8 cellular contexts compared by ENCODE assay signal in the genomic region with DNA sequence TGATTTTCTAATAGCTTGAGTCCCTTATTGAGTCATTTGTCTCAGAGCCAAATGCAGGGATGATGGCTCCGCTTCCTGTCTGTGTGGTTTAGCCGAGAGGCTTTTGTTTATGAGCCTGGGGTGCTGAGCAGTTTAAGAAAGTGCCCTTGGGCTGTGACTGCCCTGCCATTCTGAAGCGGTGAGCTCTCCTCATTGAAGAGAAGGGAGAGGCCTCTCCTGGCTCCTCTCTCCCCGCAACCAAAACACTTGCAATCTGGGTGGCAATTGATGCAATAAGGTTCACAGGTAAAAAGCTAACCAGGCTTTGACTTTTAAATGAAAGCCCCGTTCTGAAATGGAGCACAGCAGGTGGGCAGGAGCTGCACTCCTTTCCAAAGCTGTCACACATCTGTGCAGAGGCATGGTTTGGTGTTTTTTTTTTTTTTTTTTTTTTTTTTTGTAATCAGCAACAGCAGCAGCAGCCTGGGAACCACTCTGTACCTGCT.
DNase-seq lines count a peak whose midpoint lies in the region; ATAC-seq and TF ChIP-seq lines count a peak whose summit lies in the region.

No MANE protein-coding gene starts in this region.

- no peak for ATAC-seq in GM19397 (IDR thresholded peaks at IDR 0.05; ENCODE audit: unreplicated experiment)

- no peaks in the 10 kb centered on the region for H3K36me3 ChIP-seq in BJ (ENCODE audit: control insufficient read depth, insufficient read depth, low read length)
- H3K36me3 ChIP-seq in HEK293 (ENCODE audit: control insufficient read depth in 2 of 2, insufficient read depth in 1 of 2, low read length in 2 of 2), result no peaks in the 10 kb centered on the region
- H3K36me3 ChIP-seq in hepatocyte (replicated peaks; ENCODE audit: insufficient read depth, low read depth), result no peaks in the 10 kb centered on the region
- no peaks in the 10 kb centered on the region for H3K36me3 ChIP-seq in adrenal gland (replicated peaks in 1 of 2)

- TF ChIP-seq CTCF in BJ (IDR thresholded peaks at IDR 0.05; ENCODE audit: insufficient read depth, low read depth, low read length) (no peak), HEK293 (tag by site-specific recombination; IDR thresholded peaks at IDR 0.05) (no peak), hepatocyte (IDR thresholded peaks at IDR 0.05; ENCODE audit: poor library complexity) (no peak), adrenal gland (IDR thresholded peaks at IDR 0.05) (no peak)

- DNase-seq in BJ (ENCODE audit: low read depth) (peak; percentile 60), T1000 (lab: John Stamatoyannopoulos, UW) (peak; percentile 68), hepatocyte (ENCODE audit: low spot score) (no peak), cortex of kidney (lab: John Stamatoyannopoulos, UW) (no peak), C1 segment of cervical spinal cord (lab: John Stamatoyannopoulos, UW) (no peak), adrenal gland (no peak)

- no peak overlapping the region for H3K4me3 ChIP-seq in BJ (ENCODE audit: low read depth, low read length)
- H3K4me3 ChIP-seq in HEK293 (ENCODE audit: low read depth, low read length), result no peak overlapping the region
- H3K4me3 ChIP-seq in hepatocyte, result no peak overlapping the region
- H3K4me3 ChIP-seq in adrenal gland, result no peak overlapping the region

- intact Hi-C loops in adrenal gland (cut with DNase I), result no loop called here

- H3K4me2 ChIP-seq in hepatocyte, result peak overlapping the region; percentile 27

- no peaks in the 10 kb centered on the region for H3K79me2 ChIP-seq in hepatocyte

- no peak for TF ChIP-seq POLR2A in adrenal gland (IDR thresholded peaks at IDR 0.05)

- H4K20me1 ChIP-seq in hepatocyte (ENCODE audit: insufficient read depth, poor library complexity, severe bottlenecking), result no peaks in the 10 kb centered on the region

- H3K9me3 ChIP-seq in HEK293 (ENCODE audit: control insufficient read depth, insufficient read depth, low read depth, low read length) (no peaks in the 10 kb centered on the region), hepatocyte (ENCODE audit: low read depth) (no peaks in the 10 kb centered on the region), adrenal gland (replicated peaks in 1 of 3) (no peaks in the 10 kb centered on the region)

- 44% methylated on average over 5 of the region's 5 CpGs for WGBS in hepatocyte (ENCODE audit: low lambda C conversion rate, missing lambda C conversion rate)
- 56 to 66% (median 58%) methylated on average over 5 of the region's 5 CpGs for WGBS in adrenal gland, 4 donors

- POLR2A ChIA-PET in BJ (lab: Charles Lee), result interaction anchor here (0.6 kb wide), 1 partner anchor 22 kb away, joined by 15 read pairs; no protein-coding TSS in a partner anchor
- POLR2A ChIA-PET in HEK293 (lab: Yijun Ruan, JAX), result no interaction called here

- H3K4me1 ChIP-seq in HEK293 (ENCODE audit: control insufficient read depth, insufficient read depth, low read length) (peaks cover 26% of the 10 kb centered on the region), hepatocyte (ENCODE audit: insufficient read depth) (peaks cover 16% of the 10 kb centered on the region), adrenal gland (replicated peaks in 1 of 2) (no peaks in the 10 kb centered on the region)

- H3K27me3 ChIP-seq in BJ (ENCODE audit: control insufficient read depth, insufficient read depth, low read length), result no peaks in the 10 kb centered on the region
- H3K27me3 ChIP-seq in hepatocyte, result no peaks in the 10 kb centered on the region
- no peaks in the 10 kb centered on the region for H3K27me3 ChIP-seq in adrenal gland

- CTCF ChIA-PET in BJ (lab: Yijun Ruan, JAX) (no interaction called here), HEK293 (lab: Yijun Ruan, JAX) (interaction anchor here (0.9 to 1.2 kb wide), 5 partner anchors 9 to 330 kb away, joined by 3 to 6 read pairs (median 4); no protein-coding TSS in a partner anchor)

- no peaks in the 10 kb centered on the region for H3K9me2 ChIP-seq in hepatocyte (replicated peaks; ENCODE audit: insufficient read depth)

- peak overlapping the region; percentile 42 for H3K27ac ChIP-seq in HEK293 (ENCODE audit: extremely low read depth, low read depth, low read length)
- H3K27ac ChIP-seq in hepatocyte, result no peak overlapping the region
- H3K27ac ChIP-seq in adrenal gland, result no peak overlapping the region

- no peak overlapping the region for H2AFZ ChIP-seq in hepatocyte

TF ChIP-seq in HEK293, 187 proteins besides CTCF, POLR2A, EP300 and RAD21 (continues in another document):
- peak; percentile 55; the same call in 1 of the 2 replicates for TF ChIP-seq ZNF660 (tag by site-specific recombination; IDR thresholded peaks at IDR 0.05)
- peak; percentile 25; the same call in 1 of the 2 replicates for TF ChIP-seq ZBTB8A (tag by site-specific recombination; IDR thresholded peaks at IDR 0.05)
- TF ChIP-seq ZNF335 (tag by site-specific recombination; conservative IDR thresholded peaks at IDR 0.05), result peak; percentile 36
- TF ChIP-seq ZBTB17 (tag by site-specific recombination; IDR thresholded peaks at IDR 0.05), result peak; percentile 29; the same call in 1 of the 2 replicates
- TF ChIP-seq, protein P1, sequence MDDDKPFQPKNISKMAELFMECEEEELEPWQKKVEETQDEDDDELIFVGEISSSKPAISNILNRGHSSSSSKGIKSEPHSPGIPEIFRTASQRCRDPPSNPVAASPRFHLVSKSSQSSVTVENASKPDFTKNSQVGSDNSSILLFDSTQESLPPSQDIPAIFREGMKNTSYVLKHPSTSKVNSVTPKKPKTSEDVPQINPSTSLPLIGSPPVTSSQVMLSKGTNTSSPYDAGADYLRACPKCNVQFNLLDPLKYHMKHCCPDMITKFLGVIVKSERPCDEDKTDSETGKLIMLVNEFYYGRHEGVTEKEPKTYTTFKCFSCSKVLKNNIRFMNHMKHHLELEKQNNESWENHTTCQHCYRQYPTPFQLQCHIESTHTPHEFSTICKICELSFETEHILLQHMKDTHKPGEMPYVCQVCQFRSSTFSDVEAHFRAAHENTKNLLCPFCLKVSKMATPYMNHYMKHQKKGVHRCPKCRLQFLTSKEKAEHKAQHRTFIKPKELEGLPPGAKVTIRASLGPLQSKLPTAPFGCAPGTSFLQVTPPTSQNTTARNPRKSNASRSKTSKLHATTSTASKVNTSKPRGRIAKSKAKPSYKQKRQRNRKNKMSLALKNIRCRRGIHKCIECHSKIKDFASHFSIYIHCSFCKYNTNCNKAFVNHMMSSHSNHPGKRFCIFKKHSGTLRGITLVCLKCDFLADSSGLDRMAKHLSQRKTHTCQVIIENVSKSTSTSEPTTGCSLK (tag by site-specific recombination; IDR thresholded peaks at IDR 0.05), result no peak
- TF ChIP-seq ZNF561 (tag by site-specific recombination; IDR thresholded peaks at IDR 0.05; ENCODE audit: borderline replicate concordance), result peak; percentile 36; the same call in 1 of the 2 replicates
- TF ChIP-seq GLIS1 (tag by site-specific recombination; IDR thresholded peaks at IDR 0.05), result peak; percentile 46; the same call in 1 of the 2 replicates
- TF ChIP-seq, protein P2, sequence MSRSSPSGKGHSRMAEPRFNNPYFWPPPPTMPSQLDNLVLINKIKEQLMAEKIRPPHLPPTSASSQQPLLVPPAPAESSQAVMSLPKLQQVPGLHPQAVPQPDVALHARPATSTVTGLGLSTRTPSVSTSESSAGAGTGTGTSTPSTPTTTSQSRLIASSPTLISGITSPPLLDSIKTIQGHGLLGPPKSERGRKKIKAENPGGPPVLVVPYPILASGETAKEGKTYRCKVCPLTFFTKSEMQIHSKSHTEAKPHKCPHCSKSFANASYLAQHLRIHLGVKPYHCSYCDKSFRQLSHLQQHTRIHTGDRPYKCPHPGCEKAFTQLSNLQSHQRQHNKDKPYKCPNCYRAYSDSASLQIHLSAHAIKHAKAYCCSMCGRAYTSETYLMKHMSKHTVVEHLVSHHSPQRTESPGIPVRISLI (tag by site-specific recombination; IDR thresholded peaks at IDR 0.05), result peak; percentile 78; the same call in 1 of the 2 replicates
- peak; percentile 32; the same call in 1 of the 2 replicates for TF ChIP-seq ZIC2 (tag by site-specific recombination; IDR thresholded peaks at IDR 0.05)
- TF ChIP-seq ZNF423 (tag by site-specific recombination; IDR thresholded peaks at IDR 0.05), result 0 out of 2 replicates have a peak, but pooled peaks have one; percentile 5
- TF ChIP-seq ZBTB20 (tag by site-specific recombination; IDR thresholded peaks at IDR 0.05), result no peak
- TF ChIP-seq PRDM1 (tag by site-specific recombination; IDR thresholded peaks at IDR 0.05), result peak; percentile 47; the same call in 1 of the 2 replicates
- TF ChIP-seq ZFP69B (tag by site-specific recombination; IDR thresholded peaks at IDR 0.05), result no peak
- TF ChIP-seq, protein P3, sequence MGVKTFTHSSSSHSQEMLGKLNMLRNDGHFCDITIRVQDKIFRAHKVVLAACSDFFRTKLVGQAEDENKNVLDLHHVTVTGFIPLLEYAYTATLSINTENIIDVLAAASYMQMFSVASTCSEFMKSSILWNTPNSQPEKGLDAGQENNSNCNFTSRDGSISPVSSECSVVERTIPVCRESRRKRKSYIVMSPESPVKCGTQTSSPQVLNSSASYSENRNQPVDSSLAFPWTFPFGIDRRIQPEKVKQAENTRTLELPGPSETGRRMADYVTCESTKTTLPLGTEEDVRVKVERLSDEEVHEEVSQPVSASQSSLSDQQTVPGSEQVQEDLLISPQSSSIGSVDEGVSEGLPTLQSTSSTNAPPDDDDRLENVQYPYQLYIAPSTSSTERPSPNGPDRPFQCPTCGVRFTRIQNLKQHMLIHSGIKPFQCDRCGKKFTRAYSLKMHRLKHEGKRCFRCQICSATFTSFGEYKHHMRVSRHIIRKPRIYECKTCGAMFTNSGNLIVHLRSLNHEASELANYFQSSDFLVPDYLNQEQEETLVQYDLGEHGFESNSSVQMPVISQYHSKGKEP (tag by site-specific recombination; IDR thresholded peaks at IDR 0.05), result peak; percentile 22; the same call in 1 of the 2 replicates

Comparison
In these comparisons a context has a peak if more than half of its experiments do, and no peak if none do; other contexts are left out.
1. DNase-seq: peak in BJ (single experiment) and T1000 (single experiment); none in hepatocyte (single experiment), cortex of kidney (single experiment), C1 segment of cervical spinal cord (0 of 14) and adrenal gland (0 of 7).